In the genomic region with DNA sequence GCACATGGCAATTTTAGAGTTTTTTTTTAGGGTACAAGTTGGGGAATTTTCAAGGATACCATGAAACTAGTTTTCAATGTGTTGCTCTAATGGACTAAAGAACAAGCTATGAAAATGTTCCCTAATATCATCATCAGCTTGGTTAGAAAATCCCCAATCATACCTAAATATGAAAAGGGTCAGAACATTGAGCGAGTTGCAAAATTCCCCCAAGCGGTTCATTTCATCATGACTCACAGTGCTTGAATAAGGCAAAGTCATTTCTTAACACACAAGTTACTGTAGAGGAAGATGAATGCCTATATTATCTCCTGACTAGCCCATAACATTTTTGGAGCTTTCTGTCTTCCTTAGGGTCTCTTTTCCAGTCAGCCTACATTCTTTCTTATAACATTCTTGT, we compare ENCODE assay signal across 8 cellular contexts.
DNase-seq lines count a peak whose midpoint lies in the region; ATAC-seq and TF ChIP-seq lines count a peak whose summit lies in the region.

No MANE protein-coding gene starts in this region.

- ATAC-seq in HG03045 (IDR thresholded peaks at IDR 0.05; ENCODE audit: unreplicated experiment) (peak; percentile 82), heart right ventricle (no peak)

- H3K79me2 ChIP-seq in SU-DHL-6 (ENCODE audit: insufficient read depth, low read length), result peaks cover 21% of the 10 kb centered on the region

- TF ChIP-seq CTCF in SU-DHL-6 (IDR thresholded peaks at IDR 0.05; ENCODE audit: insufficient read depth, low read length, poor library complexity, severe bottlenecking) (no peak), GM10248 (IDR thresholded peaks at IDR 0.05; ENCODE audit: control extremely low read depth, extremely low read depth, low read depth, missing control alignments) (no peak), heart right ventricle (IDR thresholded peaks at IDR 0.05) (no peak)

- no peaks in the 10 kb centered on the region for H3K9me2 ChIP-seq in SU-DHL-6 (replicated peaks; ENCODE audit: insufficient read depth, low read length)

- H3K4me3 ChIP-seq in SU-DHL-6 (ENCODE audit: insufficient read depth, low read length, poor library complexity, severe bottlenecking) (no peak overlapping the region), heart right ventricle (no peak overlapping the region)

- CTCF ChIA-PET in GM10248 (lab: Yijun Ruan, JAX), result interaction anchor here (0.9 to 5.0 kb wide), 7 partner anchors 11 to 62 kb away, joined by 3 to 49 read pairs (median 5); a partner anchor contains a TSS

- H3K27ac ChIP-seq in SU-DHL-6 (ENCODE audit: low read depth, low read length) (peak overlapping the region; percentile 47; the same call in 1 of the 2 replicates), heart right ventricle (peak overlapping the region in 4 of 10 donors; percentile 2 to 65 (median 54))

- H2AFZ ChIP-seq in SU-DHL-6 (ENCODE audit: low read depth, low read length, severe bottlenecking), result no peak overlapping the region

- peaks cover 0 to 5% (median 3%) of the 10 kb centered on the region in 3 donors for H3K36me3 Mint-ChIP-seq in immature natural killer cell

- no peaks in the 10 kb centered on the region for H3K27me3 ChIP-seq in SU-DHL-6 (ENCODE audit: low read length)
- H3K27me3 ChIP-seq in heart right ventricle, result no peaks in the 10 kb centered on the region

- H3K9me3 ChIP-seq in SU-DHL-6 (ENCODE audit: insufficient read depth, low read length), result no peaks in the 10 kb centered on the region
- no peaks in the 10 kb centered on the region for H3K9me3 ChIP-seq in heart right ventricle

- peak overlapping the region in 1 of 5 donors; percentile 82 for H3K4me3 Mint-ChIP-seq in immature natural killer cell

- 66 to 75% methylated on average over 2 of the region's 2 CpGs for WGBS in heart right ventricle, 2 donors

- H4K20me1 ChIP-seq in SU-DHL-6 (ENCODE audit: low read depth, low read length), result no peaks in the 10 kb centered on the region

- no peaks in the 10 kb centered on the region for H3K27me3 Mint-ChIP-seq in immature natural killer cell (ENCODE audit: low read depth in 3 of 3)

- peaks cover 0 to 56% (median 14%) of the 10 kb centered on the region in 9 donors for H3K4me1 ChIP-seq in heart right ventricle

- POLR2A ChIA-PET in GM10248 (lab: Yijun Ruan, JAX), result interaction anchor here (0.8 kb wide), 1 partner anchor 63 kb away, joined by 3 read pairs; a partner anchor contains a TSS

- peak overlapping the region; percentile 33 to 73 (median 62) for H3K27ac Mint-ChIP-seq in immature natural killer cell

- peak overlapping the region; percentile 45 for H3K4me2 ChIP-seq in SU-DHL-6 (ENCODE audit: low read depth, low read length, poor library complexity, severe bottlenecking)

- H3K4me1 Mint-ChIP-seq in immature natural killer cell, result peaks cover 61 to 91% of the 10 kb centered on the region in 2 donors

- no peak overlapping the region for H3K9ac ChIP-seq in SU-DHL-6 (ENCODE audit: low read length)

- peaks cover 26% of the 10 kb centered on the region for H3F3A ChIP-seq in SU-DHL-6 (ENCODE audit: insufficient read depth)

- no peaks in the 10 kb centered on the region for H3K9me3 Mint-ChIP-seq in immature natural killer cell

- H3K36me3 ChIP-seq in SU-DHL-6 (ENCODE audit: low read length), result peaks cover 40% of the 10 kb centered on the region
- H3K36me3 ChIP-seq in heart right ventricle, result peaks cover 0 to 5% (median 0%) of the 10 kb centered on the region in 9 donors

- DNase-seq in activated effector memory CD4-positive, alpha-beta T cell treated with anti-CD3 and anti-CD28 coated beads, Interleukin-2, amount 50 U/mL, for 16 hours, result peak; percentile 66
- DNase-seq in activated effector memory CD4-positive, alpha-beta T cell treated with Interleukin-2 at 50 U/mL for 16 hours, result no peak
- DNase-seq in immature natural killer cell (no peak), GM10248 (ENCODE audit: extremely low spot score) (no peak), SKM-1 treated with dmso at 0.1 percent for 144 hours (lab: John Stamatoyannopoulos, UW; ENCODE audit: unreplicated experiment) (no peak), heart right ventricle (no peak)

- intact Hi-C loops in heart right ventricle (cut with DNase I), result loop anchor here in 3 of 10 donors (5.0 to 10.0 kb wide), 3 partner anchors 52 to 64 kb away; a partner anchor contains a TSS
